ENCODE assay signal across 15 cellular contexts in the genomic region with DNA sequence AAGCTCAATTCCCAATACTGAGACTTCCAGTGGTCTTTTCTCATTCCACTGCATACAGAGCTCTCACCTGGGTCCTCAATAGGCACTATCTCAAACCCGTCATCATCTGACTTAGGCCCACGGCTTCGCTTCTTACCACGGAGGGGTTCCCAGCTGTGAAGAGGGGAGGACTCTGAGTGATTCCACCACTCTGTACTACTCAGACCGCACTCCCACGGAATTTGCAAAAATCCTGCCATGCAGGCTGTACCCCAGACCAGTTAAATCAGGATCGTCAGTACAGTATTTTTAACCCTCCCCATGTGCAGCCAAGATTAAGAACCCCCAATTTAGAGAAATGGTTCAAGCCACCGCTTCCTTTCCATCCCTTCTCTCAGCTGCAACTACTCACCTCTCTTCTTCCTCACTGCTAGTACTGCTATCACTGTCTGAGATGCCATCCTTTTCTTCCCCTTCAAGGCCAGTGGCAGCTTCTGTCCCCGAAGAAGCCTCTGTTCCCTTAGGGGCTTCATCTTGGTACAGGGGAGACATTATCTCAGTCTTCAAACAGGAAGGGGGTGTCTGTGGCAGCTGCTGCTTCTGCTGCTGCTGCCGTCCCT. TPM values are rescaled to one million over a fixed set of nuclear protein-coding genes. Genes with fewer than 3 reads are reported as not detected.
DNase-seq lines count a peak whose midpoint lies in the region; ATAC-seq lines count a peak whose summit lies in the region.
"Had no signal": no experiment of that assay in that cellular context is flagged by ENCODE, and none has a peak within 500 bp of the region (broad histone marks: within the 10 kb centered on the region; RNA-seq: fewer than 3 reads in every experiment).

No MANE protein-coding gene starts in this region.

- CTCF ChIA-PET in CD8-positive, alpha-beta memory T cell (lab: Charles Lee) = interaction anchor here (1.2 to 2.2 kb wide), 3 partner anchors 9 to 28 kb away, joined by 3 to 5 read pairs (median 3); no protein-coding TSS in a partner anchor
- CTCF ChIA-PET in activated CD8-positive, alpha-beta T cell treated with anti-CD3 and anti-CD28 coated beads, Interleukin-2, amount 10 ng/mL, durations not matched to agents 7 days and 5 days (lab: Charles Lee) = interaction anchor here (1.0 to 1.6 kb wide), 3 partner anchors 9 to 68 kb away, joined by 3 to 4 read pairs (median 3); no protein-coding TSS in a partner anchor
- CTCF ChIA-PET in naive thymus-derived CD4-positive, alpha-beta T cell (lab: Charles Lee) = no interaction called here

- H3K27me3 ChIP-seq in BLaER1 = no peaks in the 10 kb centered on the region
- H3K27me3 ChIP-seq in CD8-positive, alpha-beta memory T cell (ENCODE audit: insufficient read depth, low read length, poor library complexity, severe bottlenecking) = no peaks in the 10 kb centered on the region
- H3K27me3 ChIP-seq in naive thymus-derived CD4-positive, alpha-beta T cell (ENCODE audit: control insufficient read depth in 2 of 2, insufficient read depth in 2 of 2, low read length in 2 of 2) = no peaks in the 10 kb centered on the region
- H3K27me3 ChIP-seq: MG63, SJCRH30 had no signal

- peaks cover 12 to 97% (median 29%) of the 10 kb centered on the region in 3 donors for H3K36me3 Mint-ChIP-seq in CD8-positive, alpha-beta memory T cell
- H3K36me3 Mint-ChIP-seq in activated CD8-positive, alpha-beta T cell treated with anti-CD3 and anti-CD28 coated beads, Interleukin-2, amount 10 ng/mL, durations not matched to agents 7 days and 5 days (ENCODE audit: low read depth) = peaks cover 88% of the 10 kb centered on the region
- H3K36me3 Mint-ChIP-seq in naive thymus-derived CD4-positive, alpha-beta T cell = peaks cover 14 to 75% (median 42%) of the 10 kb centered on the region in 5 donors

- H4K20me1 ChIP-seq in BLaER1 = peaks cover 66% of the 10 kb centered on the region

- H3K9ac ChIP-seq in BLaER1 = peak overlapping the region; percentile 56

- intact Hi-C loops in naive thymus-derived CD4-positive, alpha-beta T cell (cut with micrococcal nuclease) = no loop called here

- DNase-seq in CD8-positive, alpha-beta memory T cell = no peak
- no peak for DNase-seq in activated CD8-positive, alpha-beta T cell treated with anti-CD3 and anti-CD28 coated beads, Interleukin-2, amount 10 ng/mL, durations not matched to agents 7 days and 5 days
- DNase-seq in naive thymus-derived CD4-positive, alpha-beta T cell = no peak
- no peak for DNase-seq in NCI-H2171 treated with DMSO at 0.1 percent for 48 hours (lab: John Stamatoyannopoulos, UW)
- DNase-seq in stimulated activated CD4-positive, alpha-beta T cell treated with anti-CD3 and anti-CD28 coated beads, Interleukin-4, amount 100 ng/mL, for 1 hour = no peak
- DNase-seq: central memory CD4-positive, alpha-beta T cell; DMS79 treated with DMSO at 0.1 percent for 48 hours; effector memory CD4-positive, alpha-beta T cell; MG63; NCI-H2029; NCI-H524; SJCRH30; stimulated activated CD4-positive, alpha-beta T cell treated with anti-CD3 and anti-CD28 coated beads, Interleukin-15, amount 100 ng/mL, for 24 hours had no signal

- H3K27ac Mint-ChIP-seq in CD8-positive, alpha-beta memory T cell = peak overlapping the region in 5 of 8 donors; percentile 24 to 79 (median 71)
- peak overlapping the region; percentile 74 for H3K27ac Mint-ChIP-seq in activated CD8-positive, alpha-beta T cell treated with anti-CD3 and anti-CD28 coated beads, Interleukin-2, amount 10 ng/mL, durations not matched to agents 7 days and 5 days
- peak overlapping the region in 8 of 9 donors; percentile 32 to 85 (median 79) for H3K27ac Mint-ChIP-seq in naive thymus-derived CD4-positive, alpha-beta T cell

- no peaks in the 10 kb centered on the region for H3K27me3 Mint-ChIP-seq in CD8-positive, alpha-beta memory T cell
- no peaks in the 10 kb centered on the region for H3K27me3 Mint-ChIP-seq in activated CD8-positive, alpha-beta T cell treated with anti-CD3 and anti-CD28 coated beads, Interleukin-2, amount 10 ng/mL, durations not matched to agents 7 days and 5 days (ENCODE audit: low read depth)
- no peaks in the 10 kb centered on the region for H3K27me3 Mint-ChIP-seq in naive thymus-derived CD4-positive, alpha-beta T cell

- peaks cover 99% of the 10 kb centered on the region for H3K36me3 ChIP-seq in BLaER1
- peaks cover 88% of the 10 kb centered on the region for H3K36me3 ChIP-seq in CD8-positive, alpha-beta memory T cell (ENCODE audit: insufficient read depth, low read length)
- peaks cover 54 to 96% (median 65%) of the 10 kb centered on the region in 3 experiments for H3K36me3 ChIP-seq in naive thymus-derived CD4-positive, alpha-beta T cell (ENCODE audit: control insufficient read depth in 2 of 3, insufficient read depth in 3 of 3, low read length in 3 of 3)

- H3K4me1 ChIP-seq in BLaER1 = peaks cover 80% of the 10 kb centered on the region
- peaks cover 14% of the 10 kb centered on the region for H3K4me1 ChIP-seq in CD8-positive, alpha-beta memory T cell (ENCODE audit: insufficient read depth, low read length)
- H3K4me1 ChIP-seq in naive thymus-derived CD4-positive, alpha-beta T cell (ENCODE audit: control insufficient read depth in 2 of 2, insufficient read depth in 2 of 2, low read length in 2 of 2) = peaks cover 7% of the 10 kb centered on the region in 2 donors

- POLR2A ChIA-PET in CD8-positive, alpha-beta memory T cell (lab: Charles Lee) = no interaction called here
- POLR2A ChIA-PET in activated CD8-positive, alpha-beta T cell treated with anti-CD3 and anti-CD28 coated beads, Interleukin-2, amount 10 ng/mL, durations not matched to agents 7 days and 5 days (lab: Charles Lee) = interaction anchor here (0.6 to 1.9 kb wide), 6 partner anchors 11 to 128 kb away, joined by 3 to 5 read pairs (median 4); no protein-coding TSS in a partner anchor
- POLR2A ChIA-PET in naive thymus-derived CD4-positive, alpha-beta T cell (lab: Charles Lee) = interaction anchor here (0.6 to 1.6 kb wide), 4 partner anchors 12 to 45 kb away, joined by 3 to 4 read pairs (median 4); a partner anchor contains a TSS

- peaks cover 17 to 36% (median 23%) of the 10 kb centered on the region in 3 donors for H3K4me1 Mint-ChIP-seq in CD8-positive, alpha-beta memory T cell
- peaks cover 44% of the 10 kb centered on the region for H3K4me1 Mint-ChIP-seq in activated CD8-positive, alpha-beta T cell treated with anti-CD3 and anti-CD28 coated beads, Interleukin-2, amount 10 ng/mL, durations not matched to agents 7 days and 5 days (ENCODE audit: low read depth)
- peaks cover 27 to 45% (median 32%) of the 10 kb centered on the region in 7 donors for H3K4me1 Mint-ChIP-seq in naive thymus-derived CD4-positive, alpha-beta T cell

- peak overlapping the region; percentile 69 for H3K27ac ChIP-seq in BLaER1
- H3K27ac ChIP-seq in CD8-positive, alpha-beta memory T cell (ENCODE audit: low read depth, low read length) = no peak overlapping the region
- H3K27ac ChIP-seq in naive thymus-derived CD4-positive, alpha-beta T cell (ENCODE audit: low read depth, low read length) = peak overlapping the region; percentile 45
- H3K27ac ChIP-seq: SJCRH30 had no signal

- no peaks in the 10 kb centered on the region for H3K9me3 ChIP-seq in BLaER1
- no peaks in the 10 kb centered on the region for H3K9me3 ChIP-seq in CD8-positive, alpha-beta memory T cell (ENCODE audit: low read length)
- H3K9me3 ChIP-seq in naive thymus-derived CD4-positive, alpha-beta T cell (ENCODE audit: control insufficient read depth in 2 of 3, low read length in 3 of 3) = no peaks in the 10 kb centered on the region
- H3K9me3 ChIP-seq: MG63, SJCRH30 had no signal

- peak overlapping the region; percentile 89 for H3K4me2 ChIP-seq in BLaER1

- no peaks in the 10 kb centered on the region for H3K9me3 Mint-ChIP-seq in CD8-positive, alpha-beta memory T cell
- H3K9me3 Mint-ChIP-seq in activated CD8-positive, alpha-beta T cell treated with anti-CD3 and anti-CD28 coated beads, Interleukin-2, amount 10 ng/mL, durations not matched to agents 7 days and 5 days (ENCODE audit: insufficient read depth) = no peaks in the 10 kb centered on the region
- peaks cover 0 to 2% (median 0%) of the 10 kb centered on the region in 11 donors for H3K9me3 Mint-ChIP-seq in naive thymus-derived CD4-positive, alpha-beta T cell

- H3K4me3 Mint-ChIP-seq in CD8-positive, alpha-beta memory T cell = peak overlapping the region in 3 of 7 donors; percentile 24 to 57 (median 42)
- peak overlapping the region; percentile 54 for H3K4me3 Mint-ChIP-seq in activated CD8-positive, alpha-beta T cell treated with anti-CD3 and anti-CD28 coated beads, Interleukin-2, amount 10 ng/mL, durations not matched to agents 7 days and 5 days
- H3K4me3 Mint-ChIP-seq in naive thymus-derived CD4-positive, alpha-beta T cell = peak overlapping the region in 4 of 10 donors; percentile 23 to 54 (median 32)

- H3K4me3 ChIP-seq in BLaER1 = peak overlapping the region; percentile 47; the same call in 1 of the 2 replicates
- no peak overlapping the region for H3K4me3 ChIP-seq in CD8-positive, alpha-beta memory T cell (ENCODE audit: low read length)
- no peak overlapping the region for H3K4me3 ChIP-seq in naive thymus-derived CD4-positive, alpha-beta T cell (ENCODE audit: low read length)
- H3K4me3 ChIP-seq: MG63, SJCRH30 had no signal

- ATAC-seq in activated CD8-positive, alpha-beta T cell treated with anti-CD3 and anti-CD28 coated beads, Interleukin-2, amount 10 ng/mL, durations not matched to agents 7 days and 5 days = no peak
- peak; percentile 20 for ATAC-seq in naive thymus-derived CD4-positive, alpha-beta T cell
- no peak for ATAC-seq in HG02763 (IDR thresholded peaks at IDR 0.05; ENCODE audit: unreplicated experiment)

RNA-seq across cellular contexts. Expression of a gene that starts 6.2 kb away (rescaled TPM):
- 100 to 1,000 TPM; 208 to 212 TPM for total RNA-seq in CD8-positive, alpha-beta memory T cell
- polyA plus RNA-seq in CD8-positive, alpha-beta memory T cell = 201 TPM
- 100 to 1,000 TPM; 176 to 179 TPM for total RNA-seq in activated CD8-positive, alpha-beta T cell treated with anti-CD3 and anti-CD28 coated beads, Interleukin-2, amount 10 ng/mL, durations not matched to agents 7 days and 5 days
- 100 to 1,000 TPM in 3 of 5 experiments, 10 to 100 TPM in 2; 68.4 to 153 (median 105) TPM for total RNA-seq in naive thymus-derived CD4-positive, alpha-beta T cell
- 100 to 1,000 TPM; 153 to 162 TPM for polyA plus RNA-seq in naive thymus-derived CD4-positive, alpha-beta T cell

RNA-seq across cellular contexts. Expression of a gene that starts 6.4 kb away (rescaled TPM):
- 100 to 1,000 TPM in 1 of 2 experiments, 10 to 100 TPM in 1; 98.1 to 102 TPM for total RNA-seq in CD8-positive, alpha-beta memory T cell
- polyA plus RNA-seq in CD8-positive, alpha-beta memory T cell = 34.8 TPM
- 10 to 100 TPM; 58.7 to 62.2 TPM for total RNA-seq in activated CD8-positive, alpha-beta T cell treated with anti-CD3 and anti-CD28 coated beads, Interleukin-2, amount 10 ng/mL, durations not matched to agents 7 days and 5 days
- 10 to 100 TPM; 38.1 to 66.2 (median 55.8) TPM for total RNA-seq in naive thymus-derived CD4-positive, alpha-beta T cell
- 10 to 100 TPM; 22.1 to 44.4 TPM for polyA plus RNA-seq in naive thymus-derived CD4-positive, alpha-beta T cell

RNA-seq across cellular contexts. Expression of a gene that starts 21.4 kb away (rescaled TPM):
- 100 to 1,000 TPM in 1 of 2 experiments, 10 to 100 TPM in 1; 96.8 to 107 TPM for total RNA-seq in CD8-positive, alpha-beta memory T cell
- polyA plus RNA-seq in CD8-positive, alpha-beta memory T cell = 121 TPM
- 100 to 1,000 TPM; 130 to 136 TPM for total RNA-seq in activated CD8-positive, alpha-beta T cell treated with anti-CD3 and anti-CD28 coated beads, Interleukin-2, amount 10 ng/mL, durations not matched to agents 7 days and 5 days
- 100 to 1,000 TPM; 102 to 148 (median 109) TPM for total RNA-seq in naive thymus-derived CD4-positive, alpha-beta T cell
- polyA plus RNA-seq in naive thymus-derived CD4-positive, alpha-beta T cell = 100 to 1,000 TPM in 1 of 2 donors, 10 to 100 TPM in 1; 61.5 to 112 TPM

RNA-seq across cellular contexts. Expression of a gene that starts 47.1 kb away (rescaled TPM):
- 100 to 1,000 TPM; 103 to 122 TPM for total RNA-seq in CD8-positive, alpha-beta memory T cell
- 16.9 TPM for polyA plus RNA-seq in CD8-positive, alpha-beta memory T cell
- total RNA-seq in activated CD8-positive, alpha-beta T cell treated with anti-CD3 and anti-CD28 coated beads, Interleukin-2, amount 10 ng/mL, durations not matched to agents 7 days and 5 days = 100 to 1,000 TPM; 106 to 116 TPM
- 100 to 1,000 TPM; 101 to 192 (median 139) TPM for total RNA-seq in naive thymus-derived CD4-positive, alpha-beta T cell
- 10 to 100 TPM; 11.8 to 24.4 TPM for polyA plus RNA-seq in naive thymus-derived CD4-positive, alpha-beta T cell

RNA-seq across cellular contexts. Expression of a gene that starts 47.7 kb away (rescaled TPM):
- total RNA-seq in CD8-positive, alpha-beta memory T cell = 10 to 100 TPM; 93.0 to 94.5 TPM
- 49.6 TPM for polyA plus RNA-seq in CD8-positive, alpha-beta memory T cell
- 10 to 100 TPM; 59.4 to 61.1 TPM for total RNA-seq in activated CD8-positive, alpha-beta T cell treated with anti-CD3 and anti-CD28 coated beads, Interleukin-2, amount 10 ng/mL, durations not matched to agents 7 days and 5 days
- total RNA-seq in naive thymus-derived CD4-positive, alpha-beta T cell = 10 to 100 TPM; 31.8 to 62.9 (median 34.7) TPM
- 10 to 100 TPM; 33.5 to 45.4 TPM for polyA plus RNA-seq in naive thymus-derived CD4-positive, alpha-beta T cell
